In the genomic region with DNA sequence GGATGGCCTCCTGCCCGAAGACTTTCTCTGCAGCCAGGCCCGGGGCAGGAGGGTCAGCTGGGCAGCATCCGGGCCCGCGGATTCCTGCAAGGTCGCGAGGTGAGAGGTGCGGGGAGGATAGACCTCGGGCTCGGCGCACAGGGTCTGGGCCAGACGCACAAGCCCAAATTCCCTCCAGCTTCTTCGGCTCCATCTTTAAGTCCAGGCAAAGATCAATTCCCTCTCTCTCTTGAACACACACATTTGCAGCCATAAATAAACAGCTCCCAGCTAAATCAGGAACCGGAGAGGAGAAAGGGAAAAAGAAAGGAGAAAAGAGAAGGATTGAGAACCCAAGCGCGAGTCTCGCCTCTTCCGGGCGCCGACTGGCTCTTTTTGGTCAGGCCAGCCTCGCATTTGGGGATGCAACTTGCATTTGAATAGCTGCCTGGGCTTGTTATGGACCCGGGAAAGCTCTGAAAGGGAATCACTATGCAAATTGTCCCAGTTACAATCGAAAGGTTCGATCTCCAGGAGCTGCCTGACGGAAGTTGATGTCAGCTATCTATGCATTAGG, we compare ENCODE assay signal across 9 cellular contexts. TPM values are rescaled to one million over a fixed set of nuclear protein-coding genes. Genes with fewer than 3 reads are reported as not detected.
A peak's percentile ranks its signal among the peaks of the same experiment; 100 is the strongest.
DNase-seq lines count a peak whose midpoint lies in the region; ATAC-seq and TF ChIP-seq lines count a peak whose summit lies in the region.
"Had no signal": no experiment of that assay in that cellular context is flagged by ENCODE, and none has a peak within 500 bp of the region (broad histone marks: within the 10 kb centered on the region; RNA-seq: fewer than 3 reads in every experiment).

No MANE protein-coding gene starts in this region.

- H3K9me3 ChIP-seq in Caco-2 (no peaks in the 10 kb centered on the region), psoas muscle (no peaks in the 10 kb centered on the region)

- CTCF ChIA-PET in Caco-2 (lab: Charles Lee) (no interaction called here), T-cell (lab: Charles Lee) (interaction anchor here (0.7 to 0.9 kb wide), 2 partner anchors 26 to 128 kb away, joined by 3 to 6 read pairs; no protein-coding TSS in a partner anchor)

- H3K36me3 ChIP-seq in Caco-2 (ENCODE audit: control insufficient read depth, insufficient read depth, low read length) = no peaks in the 10 kb centered on the region
- H3K36me3 ChIP-seq in psoas muscle (ENCODE audit: insufficient read depth in 1 of 2, low read depth in 1 of 2) = no peaks in the 10 kb centered on the region

- BruUV-seq in Caco-2 (replicated peaks; lab: Mats Ljungman, UMichigan) = no TSS peak

- no peaks in the 10 kb centered on the region for H3K27me3 Mint-ChIP-seq in Caco-2 (ENCODE audit: insufficient read depth, unreplicated experiment)
- peaks cover 74 to 85% of the 10 kb centered on the region in 2 donors for H3K27me3 Mint-ChIP-seq in T-cell

- H3K9me3 Mint-ChIP-seq in Caco-2 (ENCODE audit: unreplicated experiment) (no peaks in the 10 kb centered on the region), T-cell (no peaks in the 10 kb centered on the region)

- H3K27ac ChIP-seq in psoas muscle = no peak overlapping the region

- 2 to 3% (median 3%) methylated on average over 25 of the region's 25 CpGs for WGBS in psoas muscle, 3 donors

- H3K27ac Mint-ChIP-seq in Caco-2 (ENCODE audit: unreplicated experiment) (no peak overlapping the region), T-cell (peak overlapping the region in 1 of 2 donors; percentile 57)

- TF ChIP-seq CTCF in Caco-2 (IDR thresholded peaks at IDR 0.05; ENCODE audit: insufficient read depth in 1 of 2, low read depth in 1 of 2, low read length in 1 of 2, severe bottlenecking in 1 of 2, unreplicated experiment in 1 of 2) = no peak
- TF ChIP-seq CTCF in foreskin fibroblast (IDR thresholded peaks at IDR 0.05; ENCODE audit: low read depth, low read length) = no peak
- no peak for TF ChIP-seq CTCF in psoas muscle (IDR thresholded peaks at IDR 0.05)

- H3K4me1 ChIP-seq in Caco-2 = no peaks in the 10 kb centered on the region
- H3K4me1 ChIP-seq in psoas muscle = peaks cover 17% of the 10 kb centered on the region

- H3K4me3 ChIP-seq in Caco-2 (ENCODE audit: low read depth, low read length) (no peak overlapping the region), foreskin fibroblast (ENCODE audit: low read depth in 1 of 2, low read length in 2 of 2) (peak overlapping the region; percentile 25 to 38), psoas muscle (peak overlapping the region; percentile 61)

- intact Hi-C loops in Caco-2 (cut with micrococcal nuclease; ENCODE audit: unreplicated experiment) (no loop called here), psoas muscle (cut with DNase I) (no loop called here)

- peak overlapping the region; percentile 52 for H3K4me3 Mint-ChIP-seq in Caco-2 (ENCODE audit: unreplicated experiment)
- H3K4me3 Mint-ChIP-seq in T-cell = peak overlapping the region; percentile 71 to 80 (median 75)

- H3K36me3 Mint-ChIP-seq in Caco-2 (ENCODE audit: insufficient read depth, unreplicated experiment) = no peaks in the 10 kb centered on the region
- H3K36me3 Mint-ChIP-seq in T-cell = no peaks in the 10 kb centered on the region

- POLR2A ChIA-PET in Caco-2 (lab: Charles Lee) = no interaction called here
- POLR2A ChIA-PET in T-cell (lab: Charles Lee) = no interaction called here

- H3K27me3 ChIP-seq in Caco-2 (replicated peaks; ENCODE audit: control insufficient read depth, insufficient read depth, low read length) (no peaks in the 10 kb centered on the region), psoas muscle (ENCODE audit: insufficient read depth in 3 of 3, low read length in 2 of 3) (peaks cover 5 to 97% (median 42%) of the 10 kb centered on the region in 3 donors)

- DNase-seq in Caco-2 (no peak), T-cell (peak in 1 of 34 experiments; percentile 7), foreskin fibroblast (peak in 1 of 2 donors; percentile 38), psoas muscle (no peak), cerebellar cortex (ENCODE audit: low spot score) (no peak)
- DNase-seq: substantia nigra had no signal

- H3K4me1 Mint-ChIP-seq in Caco-2 (ENCODE audit: low read depth, unreplicated experiment) = no peaks in the 10 kb centered on the region
- peaks cover 20 to 24% (median 24%) of the 10 kb centered on the region in 3 donors for H3K4me1 Mint-ChIP-seq in T-cell

- ATAC-seq in T-cell (replicated peaks in 1 of 4) (peak in 1 of 4 experiments; percentile 17), psoas muscle (peak in 1 of 4 donors; percentile 20), HG03095 (IDR thresholded peaks at IDR 0.05; ENCODE audit: unreplicated experiment) (no peak), GM19467 (IDR thresholded peaks at IDR 0.05; ENCODE audit: unreplicated experiment) (no peak), HG03108 (IDR thresholded peaks at IDR 0.05; ENCODE audit: unreplicated experiment) (no peak)

RNA-seq across cellular contexts. Expression of a gene that starts 14.5 kb away (rescaled TPM):
- total RNA-seq in Caco-2 (2022) = 0.53 and 0.68 TPM in 2 replicates
- total RNA-seq in T-cell = under 1 TPM in 1 of 5 donors, not detected in 4; 0.13 TPM
- total RNA-seq in psoas muscle = not detected
- not detected for polyA plus RNA-seq in psoas muscle
